In genomic region chr18:393558-393957, GRCh38 we compare ENCODE assay signal across 24 cellular contexts.
"Had no signal": no experiment of that assay in that cellular context is flagged by ENCODE, and none has a peak within 500 bp of the region (broad histone marks: within the 10 kb centered on the region; RNA-seq: fewer than 3 reads in every experiment).

No MANE protein-coding gene starts in this region.

- H3K9me3 ChIP-seq: colonic mucosa, heart left ventricle, mucosa of descending colon, right lobe of liver, suprapubic skin, transverse colon, vagina had no signal

- H3K4me1 ChIP-seq: colonic mucosa, right lobe of liver had no signal

- H3K36me3 ChIP-seq: colonic mucosa, heart left ventricle, right lobe of liver, suprapubic skin, transverse colon, vagina had no signal

- H3K27ac ChIP-seq: colonic mucosa, right lobe of liver, skin epidermis, suprapubic skin, vagina had no signal

- H3K27me3 ChIP-seq: colonic mucosa, heart left ventricle, right lobe of liver, suprapubic skin, transverse colon, vagina had no signal

- DNase-seq: activated CD8-positive, alpha-beta memory T cell treated with anti-CD3 and anti-CD28 coated beads, Interleukin-2, amount 50 U/mL, for 48 hours; activated effector memory CD4-positive, alpha-beta T cell treated with Interleukin-2 at 50 U/mL for 16 hours; activated naive CD4-positive, alpha-beta T cell treated with anti-CD3 and anti-CD28 coated beads for 36 hours; activated naive CD8-positive, alpha-beta T cell treated with anti-CD3 and anti-CD28 coated beads, Interleukin-2, amount 10 ng/mL, durations not matched to agents 7 days and 5 days; activated T-cell treated with anti-CD3 and anti-CD28 coated beads, Interleukin-2, amount 50 U/mL, for 48 hours; amniotic stem cell; colonic mucosa; endodermal cell; islet precursor cell; left cardiac atrium; mucosa of descending colon; occipital lobe; posterior cingulate gyrus; right lobe of liver; stimulated activated CD4-positive, alpha-beta T cell treated with anti-CD3 and anti-CD28 coated beads, Interleukin-1b, Interleukin-23, amount 100 ng/mL, for 48 hours; stimulated activated naive CD8-positive, alpha-beta T cell treated with anti-CD3 and anti-CD28 coated beads, Interleukin-15, amount 100 ng/mL, for 72 hours; transverse colon had no signal

- FAIRE-seq: bronchial epithelial cell, TTC549 had no signal

- H3K4me3 ChIP-seq: colonic mucosa, heart left ventricle, mucosa of descending colon, right lobe of liver, skin epidermis, suprapubic skin, transverse colon, vagina had no signal

- ATAC-seq: heart left ventricle; left cardiac atrium; mucosa of descending colon; right lobe of liver; stimulated activated naive CD8-positive, alpha-beta T cell treated with anti-CD3 and anti-CD28 coated beads, Interleukin-15, amount 100 ng/mL, for 72 hours; WTC11 had no signal
